Comparison of ENCODE assay signal across 8 cellular contexts in genomic region chr2:230793573-230794359, GRCh38.
DNase-seq lines count a peak whose midpoint lies in the region; ATAC-seq, FAIRE-seq and TF ChIP-seq lines count a peak whose summit lies in the region.

No MANE protein-coding gene starts in this region.

- H3K9me3 Mint-ChIP-seq in activated naive CD4-positive, alpha-beta T cell treated with anti-CD3 and anti-CD28 coated beads, Interleukin-2, amount 50 U/mL, for 72 hours = peaks cover 3 to 11% of the 10 kb centered on the region in 2 donors

- H3K9me3 ChIP-seq in SJSA1 (replicated peaks) (peaks cover 7% of the 10 kb centered on the region), heart right ventricle (peaks cover 0 to 11% (median 3%) of the 10 kb centered on the region in 11 donors), skeletal muscle satellite cell (replicated peaks; ENCODE audit: low read length) (peaks cover 16% of the 10 kb centered on the region), Karpas-422 (ENCODE audit: low read length) (no peaks in the 10 kb centered on the region)

- peaks cover 85% of the 10 kb centered on the region for H3K79me2 ChIP-seq in Karpas-422 (ENCODE audit: low read length)

- POLR2A ChIA-PET in AG04449 (lab: Yijun Ruan, JAX) = interaction anchor here (0.9 to 1.0 kb wide), 2 partner anchors 19 to 80 kb away, joined by 3 to 4 read pairs; no protein-coding TSS in a partner anchor

- intact Hi-C loops in heart right ventricle (cut with DNase I) = loop anchor here in 3 of 10 donors (2.0 to 10.0 kb wide), 3 partner anchors 46 to 81 kb away; partner anchors contain the start of gene CAB39 (in 2 of the 3)

- H2AFZ ChIP-seq in Karpas-422 (ENCODE audit: low read length) = no peak overlapping the region

- no peak overlapping the region for H3K4me3 ChIP-seq in AG04449 (ENCODE audit: low read depth, low read length)
- H3K4me3 ChIP-seq in SJSA1 = no peak overlapping the region
- H3K4me3 ChIP-seq in heart right ventricle = no peak overlapping the region
- peak overlapping the region; percentile 17 for H3K4me3 ChIP-seq in skeletal muscle satellite cell (ENCODE audit: low read length)
- H3K4me3 ChIP-seq in Karpas-422 (ENCODE audit: low read length) = no peak overlapping the region

- H3K9me2 ChIP-seq in Karpas-422 (replicated peaks; ENCODE audit: insufficient read depth, low read length) = no peaks in the 10 kb centered on the region

- H3K4me2 ChIP-seq in skeletal muscle satellite cell (ENCODE audit: low read length) (peak overlapping the region; percentile 68), Karpas-422 (ENCODE audit: low read depth, low read length, poor library complexity, severe bottlenecking) (no peak overlapping the region)

- CTCF ChIA-PET in AG04449 (lab: Yijun Ruan, JAX) = interaction anchor here (0.7 to 3.7 kb wide), 4 partner anchors 9 to 80 kb away, joined by 3 to 22 read pairs (median 12); partner anchors contain the start of gene CAB39

- H3K9ac ChIP-seq in skeletal muscle satellite cell (ENCODE audit: low read depth, low read length) (peak overlapping the region; percentile 63), Karpas-422 (ENCODE audit: low read length) (no peak overlapping the region)

- TF ChIP-seq CTCF in AG04449 (IDR thresholded peaks at IDR 0.05; ENCODE audit: insufficient read depth, low read length, missing control alignments) = no peak
- no peak for TF ChIP-seq CTCF in heart right ventricle (IDR thresholded peaks at IDR 0.05)

- H3K36me3 ChIP-seq in SJSA1 (peaks cover 72% of the 10 kb centered on the region), heart right ventricle (peaks cover 0 to 64% (median 0%) of the 10 kb centered on the region in 9 donors), skeletal muscle satellite cell (ENCODE audit: insufficient read depth, low read length) (peaks cover 49% of the 10 kb centered on the region), Karpas-422 (ENCODE audit: insufficient read depth, low read length) (peaks cover 38% of the 10 kb centered on the region)

- H3K27me3 ChIP-seq in SJSA1 (replicated peaks) (no peaks in the 10 kb centered on the region), heart right ventricle (no peaks in the 10 kb centered on the region), skeletal muscle satellite cell (ENCODE audit: control insufficient read depth, insufficient read depth, low read length) (no peaks in the 10 kb centered on the region), Karpas-422 (ENCODE audit: low read length) (no peaks in the 10 kb centered on the region)

- DNase-seq in AG04449 (ENCODE audit: low read depth, low spot score) (peak; percentile 98), H54 (ENCODE audit: insufficient read length, low spot score) (peak; percentile 63), SJSA1 (ENCODE audit: low read depth in 1 of 2, low spot score in 2 of 2) (peak; percentile 95 to 96), heart right ventricle (peak; percentile 29 to 69), Karpas-422 (no peak), DMS79 treated with DMSO at 0.1 percent for 48 hours (lab: John Stamatoyannopoulos, UW) (no peak)
- peak; percentile 61 to 84 for DNase-seq in activated naive CD4-positive, alpha-beta T cell treated with anti-CD3 and anti-CD28 coated beads, Interleukin-2, amount 50 U/mL, for 72 hours (ENCODE audit: low spot score in 2 of 2)

- peaks cover 39 to 60% of the 10 kb centered on the region in 2 donors for H3K36me3 Mint-ChIP-seq in activated naive CD4-positive, alpha-beta T cell treated with anti-CD3 and anti-CD28 coated beads, Interleukin-2, amount 50 U/mL, for 72 hours

- TF ChIP-seq POLR2A in H54 (IDR thresholded peaks at IDR 0.05; ENCODE audit: low read depth, low read length) = no peak

- WGBS in heart right ventricle, 2 donors = 76 to 83% methylated on average over 8 of the region's 8 CpGs

- H3K27ac Mint-ChIP-seq in activated naive CD4-positive, alpha-beta T cell treated with anti-CD3 and anti-CD28 coated beads, Interleukin-2, amount 50 U/mL, for 72 hours = no peak overlapping the region

- peak; percentile 99 for FAIRE-seq in H54 (lab: Jason Lieb, UNC)

- H3K4me1 ChIP-seq in SJSA1 (replicated peaks) (peaks cover 46% of the 10 kb centered on the region), heart right ventricle (peaks cover 0 to 83% (median 54%) of the 10 kb centered on the region in 9 donors), skeletal muscle satellite cell (ENCODE audit: control insufficient read depth, insufficient read depth, low read length) (peaks cover 57% of the 10 kb centered on the region), Karpas-422 (ENCODE audit: low read length) (peaks cover 25% of the 10 kb centered on the region)

- H3K27ac ChIP-seq in SJSA1 (peak overlapping the region; percentile 85), heart right ventricle (peak overlapping the region in 8 of 10 donors; percentile 13 to 86 (median 40)), Karpas-422 (ENCODE audit: low read length) (no peak overlapping the region)

- H4K20me1 ChIP-seq in Karpas-422 (ENCODE audit: insufficient read depth, low read depth, low read length) = no peaks in the 10 kb centered on the region

- peak; percentile 95 to 97 for ATAC-seq in activated naive CD4-positive, alpha-beta T cell treated with anti-CD3 and anti-CD28 coated beads, Interleukin-2, amount 50 U/mL, for 72 hours
- ATAC-seq in heart right ventricle = peak; percentile 62 to 88 (median 78)

Comparison
In these comparisons a context has a peak if more than half of its experiments do, and no peak if none do; other contexts are left out.
1. DNase-seq: peak in AG04449 (single experiment), H54 (single experiment), SJSA1 (2 of 2), activated naive CD4-positive, alpha-beta T cell treated with anti-CD3 and anti-CD28 coated beads, Interleukin-2, amount 50 U/mL, for 72 hours (2 of 2) and heart right ventricle (2 of 2); none in Karpas-422 (single experiment) and DMS79 treated with DMSO at 0.1 percent for 48 hours (single experiment).